7 cellular contexts compared by ENCODE assay signal in genomic region chr7:149285581-149285975, GRCh38. TPM values are rescaled to one million over a fixed set of nuclear protein-coding genes. Genes with fewer than 3 reads are reported as not detected.
DNase-seq lines count a peak whose midpoint lies in the region; ATAC-seq and TF ChIP-seq lines count a peak whose summit lies in the region.

No MANE protein-coding gene starts in this region.

- POLR2A ChIA-PET in naive thymus-derived CD4-positive, alpha-beta T cell (lab: Charles Lee), result interaction anchor here (0.6 to 5.4 kb wide), 11 partner anchors 10 to 339 kb away, joined by 3 to 61 read pairs (median 5); partner anchors contain the start of genes ZNF398 and ZNF783

- no peaks in the 10 kb centered on the region for H3K27me3 Mint-ChIP-seq in naive thymus-derived CD4-positive, alpha-beta T cell

- peak overlapping the region; percentile 54 for H3K4me3 ChIP-seq in epithelial cell of esophagus (ENCODE audit: low read length)
- H3K4me3 ChIP-seq in naive thymus-derived CD4-positive, alpha-beta T cell (ENCODE audit: low read length), result peak overlapping the region; percentile 80

- DNase-seq in RPMI8226 (peak; percentile 47), epithelial cell of esophagus (ENCODE audit: low read depth) (peak; percentile 3), NCI-H345 treated with DMSO at 0.1 percent for 48 hours (lab: John Stamatoyannopoulos, UW; ENCODE audit: unreplicated experiment) (no peak)
- DNase-seq in naive thymus-derived CD4-positive, alpha-beta T cell, result no peak

- no peak for TF ChIP-seq CTCF in epithelial cell of esophagus (IDR thresholded peaks at IDR 0.05; ENCODE audit: insufficient read depth, low read depth, low read length, missing control alignments)

- no peaks in the 10 kb centered on the region for H3K9me3 Mint-ChIP-seq in naive thymus-derived CD4-positive, alpha-beta T cell

- ATAC-seq in GM18907 (IDR thresholded peaks at IDR 0.05; ENCODE audit: unreplicated experiment) (peak; percentile 3), HG02981 (IDR thresholded peaks at IDR 0.05; ENCODE audit: unreplicated experiment) (no peak), GM19324 (IDR thresholded peaks at IDR 0.05; ENCODE audit: low FRiP score, unreplicated experiment) (no peak)
- no peak for ATAC-seq in naive thymus-derived CD4-positive, alpha-beta T cell

- CTCF ChIA-PET in naive thymus-derived CD4-positive, alpha-beta T cell (lab: Charles Lee), result interaction anchor here (0.6 to 2.9 kb wide), 5 partner anchors 24 to 98 kb away, joined by 3 to 26 read pairs (median 3); partner anchors contain the start of gene ZNF783

- no peaks in the 10 kb centered on the region for H3K27me3 ChIP-seq in naive thymus-derived CD4-positive, alpha-beta T cell (ENCODE audit: control insufficient read depth in 2 of 2, insufficient read depth in 2 of 2, low read length in 2 of 2)

- H3K4me3 Mint-ChIP-seq in naive thymus-derived CD4-positive, alpha-beta T cell, result peak overlapping the region; percentile 79 to 97 (median 92)

- no peaks in the 10 kb centered on the region for H3K9me3 ChIP-seq in naive thymus-derived CD4-positive, alpha-beta T cell (ENCODE audit: control insufficient read depth in 2 of 3, low read length in 3 of 3)

- peaks cover 30 to 36% of the 10 kb centered on the region in 2 donors for H3K4me1 ChIP-seq in naive thymus-derived CD4-positive, alpha-beta T cell (ENCODE audit: control insufficient read depth in 2 of 2, insufficient read depth in 2 of 2, low read length in 2 of 2)

- peaks cover 27 to 57% (median 47%) of the 10 kb centered on the region in 7 donors for H3K4me1 Mint-ChIP-seq in naive thymus-derived CD4-positive, alpha-beta T cell

- H3K36me3 Mint-ChIP-seq in naive thymus-derived CD4-positive, alpha-beta T cell, result peaks cover 0 to 20% (median 4%) of the 10 kb centered on the region in 5 donors

- H3K27ac ChIP-seq in naive thymus-derived CD4-positive, alpha-beta T cell (ENCODE audit: low read depth, low read length), result peak overlapping the region; percentile 72

- H3K36me3 ChIP-seq in naive thymus-derived CD4-positive, alpha-beta T cell (ENCODE audit: control insufficient read depth in 2 of 3, insufficient read depth in 3 of 3, low read length in 3 of 3), result peaks cover 0 to 28% (median 5%) of the 10 kb centered on the region in 3 experiments

- intact Hi-C loops in naive thymus-derived CD4-positive, alpha-beta T cell (cut with micrococcal nuclease), result loop anchor here (1.0 to 10.0 kb wide), 12 partner anchors 23 to 486 kb away; partner anchors contain the start of genes PDIA4 (in 2 of the 2), ZNF282 (in 2 of the 2), ZNF783 (in 2 of the 2) and ZNF212 (in 1 of the 2)

- H3K27ac Mint-ChIP-seq in naive thymus-derived CD4-positive, alpha-beta T cell, result peak overlapping the region; percentile 71 to 94 (median 87)

RNA-seq across cellular contexts. Expression of gene ZNF783, which starts 23.6 kb away (rescaled TPM):
- total RNA-seq in naive thymus-derived CD4-positive, alpha-beta T cell, result 10 to 100 TPM; 23.3 to 49.2 (median 36.0) TPM
- polyA plus RNA-seq in naive thymus-derived CD4-positive, alpha-beta T cell, result 1 to 10 TPM; 6.2 to 9.7 TPM

RNA-seq across cellular contexts. Expression of gene ZNF212, which starts 46.1 kb away (rescaled TPM):
- 10 to 100 TPM; 10.4 to 20.6 (median 13.3) TPM for total RNA-seq in naive thymus-derived CD4-positive, alpha-beta T cell
- 10 to 100 TPM in 1 of 2 donors, 1 to 10 TPM in 1; 5.9 to 11.4 TPM for polyA plus RNA-seq in naive thymus-derived CD4-positive, alpha-beta T cell

Comparison
In these comparisons a context has a peak if more than half of its experiments do, and no peak if none do; other contexts are left out.
1. DNase-seq: peak in RPMI8226 (single experiment) and epithelial cell of esophagus (single experiment); none in naive thymus-derived CD4-positive, alpha-beta T cell (0 of 9) and NCI-H345 treated with DMSO at 0.1 percent for 48 hours (single experiment).